ENCODE assay signal across 19 cellular contexts in the genomic region with DNA sequence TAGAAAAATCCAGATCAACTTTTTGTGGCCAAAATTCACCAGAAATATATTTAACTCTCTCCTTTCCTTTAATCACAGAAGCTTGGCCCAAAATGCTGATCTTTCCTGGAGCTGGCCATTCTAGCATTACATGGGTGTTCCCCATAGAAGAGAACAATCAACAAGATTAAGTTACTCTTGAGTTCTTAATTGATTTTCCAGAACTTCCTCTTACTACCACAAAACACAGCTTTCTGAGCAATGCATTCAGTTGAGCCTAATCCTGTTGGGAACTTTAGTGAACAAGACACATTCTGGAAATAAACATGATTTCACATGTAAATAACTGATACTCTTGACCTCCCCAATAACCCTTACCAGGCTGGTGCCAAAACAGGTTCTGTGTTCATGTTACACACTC. TPM values are rescaled to one million over a fixed set of nuclear protein-coding genes. Genes with fewer than 3 reads are reported as not detected.
DNase-seq lines count a peak whose midpoint lies in the region; ATAC-seq and TF ChIP-seq lines count a peak whose summit lies in the region.
"Had no signal": no experiment of that assay in that cellular context is flagged by ENCODE, and none has a peak within 500 bp of the region (broad histone marks: within the 10 kb centered on the region; RNA-seq: fewer than 3 reads in every experiment).

No MANE protein-coding gene starts in this region.

- H3K4me1 ChIP-seq in heart left ventricle (peaks cover 0 to 51% (median 21%) of the 10 kb centered on the region in 12 donors), skeletal muscle tissue (ENCODE audit: control insufficient read depth in 3 of 3, insufficient read depth in 3 of 3, low read length in 3 of 3) (peaks cover 0 to 10% (median 5%) of the 10 kb centered on the region in 3 donors), BE2C (no peaks in the 10 kb centered on the region)

- no peak overlapping the region for H3K4me3 Mint-ChIP-seq in T-helper 17 cell
- H3K4me3 Mint-ChIP-seq: CD4-positive, CD25-positive, alpha-beta regulatory T cell had no signal

- no peak overlapping the region for H3K4me3 ChIP-seq in heart left ventricle
- H3K4me3 ChIP-seq in skeletal muscle tissue (ENCODE audit: low read length in 3 of 3), result no peak overlapping the region
- no peak overlapping the region for H3K4me3 ChIP-seq in BE2C (ENCODE audit: low read depth, low read length)

- H3K27ac ChIP-seq in heart left ventricle, result peak overlapping the region; percentile 14 to 75 (median 62)
- peak overlapping the region; percentile 36 for H3K27ac ChIP-seq in skeletal muscle tissue (ENCODE audit: low read depth, low read length)

- no peak overlapping the region for H3K9ac ChIP-seq in skeletal muscle tissue (ENCODE audit: low read depth in 1 of 3, low read length in 3 of 3)

- H3K27ac Mint-ChIP-seq in T-helper 17 cell, result peak overlapping the region; percentile 5

- DNase-seq in heart left ventricle (no peak), cardiac septum (ENCODE audit: low spot score) (no peak), MV-4-11 (lab: John Stamatoyannopoulos, UW) (peak; percentile 54), T-helper 17 cell (no peak), BE2C (no peak)
- no peak for DNase-seq in activated naive CD4-positive, alpha-beta T cell treated with Interleukin-2 at 50 U/mL for 16 hours
- DNase-seq: ACHN; CD4-positive, CD25-positive, alpha-beta regulatory T cell; COR-L47; DMS 273 treated with DMSO at 0.1 percent for 48 hours; DND-41; NCI-H1092; NCI-H1436 treated with DMSO at 0.1 percent for 48 hours; NCI-H2227 treated with DMSO at 0.1 percent for 48 hours; NCI-H510A treated with DMSO at 0.1 percent for 48 hours; NCI-H82; SW 1271 had no signal

- H3K36me3 ChIP-seq in heart left ventricle (no peaks in the 10 kb centered on the region), skeletal muscle tissue (ENCODE audit: control insufficient read depth in 3 of 3, insufficient read depth in 3 of 3, low read length in 3 of 3) (no peaks in the 10 kb centered on the region), BE2C (no peaks in the 10 kb centered on the region)

- ATAC-seq in heart left ventricle (peak in 3 of 4 donors; percentile 40 to 67 (median 44)), T-helper 17 cell (no peak), HG03045 (IDR thresholded peaks at IDR 0.05; ENCODE audit: unreplicated experiment) (no peak)

- no peaks in the 10 kb centered on the region for H3K27me3 Mint-ChIP-seq in T-helper 17 cell

- TF ChIP-seq CTCF in heart left ventricle (IDR thresholded peaks at IDR 0.05), result no peak
- no peak for TF ChIP-seq CTCF in BE2C (IDR thresholded peaks at IDR 0.05; ENCODE audit: low read depth, low read length)

- intact Hi-C loops in heart left ventricle (cut with DNase I) (loop anchor here in 3 of 10 donors (2.0 to 5.0 kb wide), 3 partner anchors 42 to 46 kb away; partner anchors contain the start of gene STIM2 (in 1 of the 3)), cardiac septum (cut with DNase I) (no loop called here)

- peaks cover 7% of the 10 kb centered on the region for H3K4me1 Mint-ChIP-seq in T-helper 17 cell

- H3K36me3 Mint-ChIP-seq in T-helper 17 cell (ENCODE audit: low read depth), result peaks cover 4% of the 10 kb centered on the region
- H3K36me3 Mint-ChIP-seq: CD4-positive, CD25-positive, alpha-beta regulatory T cell had no signal

- peaks cover 0 to 1% (median 0%) of the 10 kb centered on the region in 12 donors for H3K9me3 ChIP-seq in heart left ventricle
- no peaks in the 10 kb centered on the region for H3K9me3 ChIP-seq in T-helper 17 cell (ENCODE audit: control insufficient read depth, low read length, poor library complexity, severe bottlenecking)
- H3K9me3 ChIP-seq in skeletal muscle tissue (ENCODE audit: control insufficient read depth in 3 of 3, low read length in 3 of 3), result no peaks in the 10 kb centered on the region
- H3K9me3 ChIP-seq in BE2C, result no peaks in the 10 kb centered on the region

- no peaks in the 10 kb centered on the region for H3K27me3 ChIP-seq in heart left ventricle
- no peaks in the 10 kb centered on the region for H3K27me3 ChIP-seq in skeletal muscle tissue (ENCODE audit: control insufficient read depth in 3 of 3, insufficient read depth in 3 of 3, low read length in 3 of 3)
- H3K27me3 ChIP-seq in BE2C, result no peaks in the 10 kb centered on the region

- no peak for TF ChIP-seq POLR2A in heart left ventricle (IDR thresholded peaks at IDR 0.05)

RNA-seq across cellular contexts. Expression of gene STIM2, which starts 45.4 kb away (rescaled TPM):
- 10 to 100 TPM in 4 of 9 donors, 1 to 10 TPM in 5; 7.5 to 17.3 (median 9.9) TPM for total RNA-seq in heart left ventricle
- 1 to 10 TPM; 4.6 to 6.7 TPM for polyA plus RNA-seq in heart left ventricle
- 10.1 TPM for total RNA-seq in cardiac septum
- 10 to 100 TPM; 70.1 to 73.4 TPM for total RNA-seq in T-helper 17 cell
- total RNA-seq in skeletal muscle tissue, result 16.2 TPM
- 32.5 TPM for polyA plus RNA-seq in BE2C (2012; ENCODE audit: insufficient read depth, insufficient read length, low read depth)

Comparison
In these comparisons a context has a peak if more than half of its experiments do, and no peak if none do; other contexts are left out.
1. ATAC-seq: peak in heart left ventricle (3 of 4); none in T-helper 17 cell (single experiment) and HG03045 (single experiment).